In the genomic region with DNA sequence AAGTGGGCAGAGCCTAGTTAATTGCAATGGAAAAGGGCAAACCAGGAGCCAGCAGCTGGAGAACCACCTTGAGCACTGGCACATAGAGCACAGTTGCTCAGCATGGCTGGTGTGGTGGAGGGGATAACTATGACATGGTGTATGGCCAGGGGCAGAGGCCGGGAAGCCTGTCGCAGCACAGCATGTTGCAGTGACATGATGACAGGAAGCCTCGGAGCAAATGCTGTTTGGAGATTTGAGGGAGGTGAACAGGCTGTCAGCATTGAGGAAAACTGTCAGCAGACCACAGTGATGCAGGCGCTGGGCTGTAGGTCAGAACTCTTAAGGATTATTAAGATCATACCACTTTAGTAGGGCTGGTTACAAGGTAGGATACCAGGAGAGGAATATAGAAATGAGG, we compare ENCODE assay signal across 16 cellular contexts.
"Had no signal": no experiment of that assay in that cellular context is flagged by ENCODE, and none has a peak within 500 bp of the region (broad histone marks: within the 10 kb centered on the region; RNA-seq: fewer than 3 reads in every experiment).

No MANE protein-coding gene starts in this region.

- H3K4me1 Mint-ChIP-seq: activated B cell treated with CpG ODN at 0.5 μM for 24 hours; activated CD4-positive, alpha-beta T cell treated with anti-CD3 and anti-CD28 coated beads, Interleukin-2, amount 10 ng/mL, durations not matched to agents 7 days and 5 days; activated naive CD8-positive, alpha-beta T cell treated with anti-CD3 and anti-CD28 coated beads, Interleukin-2, amount 10 ng/mL, durations not matched to agents 7 days and 5 days had no signal

- H3K4me3 ChIP-seq: gastroesophageal sphincter, hepatocyte, left lung, skin epidermis, suprapubic skin, upper lobe of right lung had no signal

- H3K36me3 Mint-ChIP-seq: activated naive CD8-positive, alpha-beta T cell treated with anti-CD3 and anti-CD28 coated beads, Interleukin-2, amount 10 ng/mL, durations not matched to agents 7 days and 5 days had no signal

- H3K36me3 ChIP-seq: brain microvascular endothelial cell, gastroesophageal sphincter, left lung, suprapubic skin, upper lobe of right lung had no signal

- H3K4me1 ChIP-seq: gastroesophageal sphincter, left lung, upper lobe of right lung had no signal

- H3K27ac Mint-ChIP-seq: activated B cell treated with CpG ODN at 0.5 μM for 24 hours; activated CD4-positive, alpha-beta T cell treated with anti-CD3 and anti-CD28 coated beads, Interleukin-2, amount 10 ng/mL, durations not matched to agents 7 days and 5 days; activated naive CD8-positive, alpha-beta T cell treated with anti-CD3 and anti-CD28 coated beads, Interleukin-2, amount 10 ng/mL, durations not matched to agents 7 days and 5 days; activated T-helper 1 cell treated with anti-CD3 and anti-CD28 coated beads, Interleukin-12 subunit alpha, Interleukin-12 subunit beta, Interleukin-2, Interleukin-4 antibody, amounts not matched to agents 30 ng/mL and 10 ng/mL and 1 ng/mL, durations not matched to agents 14 hours and 24 hours and 36 hours; stimulated activated naive CD8-positive, alpha-beta T cell treated with anti-CD3 and anti-CD28 coated beads, Interleukin-15, Interleukin-2, amounts not matched to agents 100 ng/mL and 50 ng/mL, for 24 hours; T-helper 2 cell treated with Interferon-gamma antibody and Interleukin-4, amounts not matched to agents 5 μg/mL and 100 μg/mL, for 36 hours had no signal

- H3K9me3 Mint-ChIP-seq: activated B cell treated with CpG ODN at 0.5 μM for 24 hours had no signal

- H3K4me2 ChIP-seq: hepatocyte had no signal

- H3K27me3 ChIP-seq: brain microvascular endothelial cell, gastroesophageal sphincter, hepatocyte, left lung, suprapubic skin, upper lobe of right lung had no signal

- DNase-seq: activated B cell treated with CpG ODN at 0.5 μM for 24 hours; activated CD4-positive, alpha-beta T cell treated with anti-CD3 and anti-CD28 coated beads, Interleukin-2, amount 10 ng/mL, durations not matched to agents 7 days and 5 days; activated CD8-positive, alpha-beta memory T cell treated with anti-CD3 and anti-CD28 coated beads for 24 hours; activated naive CD8-positive, alpha-beta T cell treated with anti-CD3 and anti-CD28 coated beads, Interleukin-2, amount 10 ng/mL, durations not matched to agents 7 days and 5 days; brain microvascular endothelial cell; islet precursor cell; left lung; mesendoderm; upper lobe of right lung had no signal

- H2AFZ ChIP-seq: hepatocyte had no signal

- H3K27ac ChIP-seq: brain microvascular endothelial cell, gastroesophageal sphincter, hepatocyte, left lung, suprapubic skin, upper lobe of right lung had no signal

- H3K79me2 ChIP-seq: hepatocyte had no signal

- H3K9me3 ChIP-seq: suprapubic skin, upper lobe of right lung had no signal

- H3K4me3 Mint-ChIP-seq: activated B cell treated with CpG ODN at 0.5 μM for 24 hours; activated CD4-positive, alpha-beta T cell treated with anti-CD3 and anti-CD28 coated beads, Interleukin-2, amount 10 ng/mL, durations not matched to agents 7 days and 5 days; activated naive CD8-positive, alpha-beta T cell treated with anti-CD3 and anti-CD28 coated beads, Interleukin-2, amount 10 ng/mL, durations not matched to agents 7 days and 5 days; activated T-helper 1 cell treated with anti-CD3 and anti-CD28 coated beads, Interleukin-12 subunit alpha, Interleukin-12 subunit beta, Interleukin-2, Interleukin-4 antibody, amounts not matched to agents 30 ng/mL and 10 ng/mL and 1 ng/mL, durations not matched to agents 14 hours and 24 hours and 36 hours; stimulated activated naive CD8-positive, alpha-beta T cell treated with anti-CD3 and anti-CD28 coated beads, Interleukin-15, Interleukin-2, amounts not matched to agents 100 ng/mL and 50 ng/mL, for 24 hours; T-helper 2 cell treated with Interferon-gamma antibody and Interleukin-4, amounts not matched to agents 5 μg/mL and 100 μg/mL, for 36 hours had no signal

- ATAC-seq: gastroesophageal sphincter, left lung, upper lobe of right lung had no signal
